8 cellular contexts compared by ENCODE assay signal in the genomic region with DNA sequence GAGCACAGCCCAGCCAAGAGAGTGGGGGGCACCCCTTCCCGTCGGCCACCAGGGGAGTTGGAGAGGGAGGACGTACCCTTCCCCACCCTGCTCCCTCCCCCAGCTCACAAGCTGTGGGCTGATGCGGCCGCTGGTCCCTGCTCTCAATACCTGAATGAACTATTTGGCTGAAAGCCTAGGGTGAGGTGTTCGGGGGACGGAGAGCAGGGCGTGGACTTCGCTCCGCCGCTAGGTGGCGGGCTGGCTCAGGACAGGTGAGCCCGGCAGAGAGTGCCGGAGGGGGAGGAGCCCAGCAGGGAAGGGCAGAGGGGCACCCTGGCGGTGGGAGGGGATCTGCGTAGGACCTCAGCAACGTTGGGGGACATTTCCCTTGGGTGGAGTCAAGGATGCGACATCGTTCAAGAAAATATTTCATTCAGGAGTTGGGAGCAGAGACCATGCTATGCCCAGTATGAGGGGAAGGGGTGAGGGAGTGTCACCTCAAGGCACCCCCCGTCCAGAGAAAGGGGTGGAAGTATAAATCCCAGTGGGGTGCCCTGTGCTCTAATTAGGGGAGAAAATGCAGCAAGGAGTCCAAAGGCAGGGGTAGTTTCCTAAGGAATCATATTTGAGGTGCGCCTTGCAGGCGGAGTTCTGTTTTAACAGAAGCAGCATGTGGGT. TPM values are rescaled to one million over a fixed set of nuclear protein-coding genes. Genes with fewer than 3 reads are reported as not detected.
DNase-seq lines count a peak whose midpoint lies in the region; ATAC-seq and TF ChIP-seq lines count a peak whose summit lies in the region.

No MANE protein-coding gene starts in this region.

- no peak overlapping the region for H3K4me3 ChIP-seq in OCI-LY7 (ENCODE audit: low read depth, low read length, poor library complexity, severe bottlenecking)
- no peak overlapping the region for H3K4me3 ChIP-seq in left ventricle myocardium inferior
- peak overlapping the region in 1 of 8 donors; percentile 28 for H3K4me3 ChIP-seq in spleen
- no peak overlapping the region for H3K4me3 ChIP-seq in coronary artery

- POLR2A ChIA-PET in OCI-LY7 (lab: Charles Lee): no interaction called here

- TF ChIP-seq POLR2A in spleen (IDR thresholded peaks at IDR 0.05): no peak

- peak; percentile 89 for TF ChIP-seq CTCF in OCI-LY7 (conservative IDR thresholded peaks at IDR 0.05; ENCODE audit: low read length)
- TF ChIP-seq CTCF in left ventricle myocardium inferior (IDR thresholded peaks at IDR 0.05; ENCODE audit: borderline replicate concordance): peak; percentile 66
- TF ChIP-seq CTCF in spleen (IDR thresholded peaks at IDR 0.05 in 8 of 11, conservative IDR thresholded peaks at IDR 0.05 in 3 of 11): peak in 10 of 11 experiments; percentile 17 to 85 (median 60)
- TF ChIP-seq CTCF in coronary artery (IDR thresholded peaks at IDR 0.05): no peak

- no peak for ATAC-seq in HG03095 (IDR thresholded peaks at IDR 0.05; ENCODE audit: unreplicated experiment)

- WGBS in spleen, 5 donors: 9 to 11% (median 10%) methylated on average over 22 of the region's 22 CpGs

- no peaks in the 10 kb centered on the region for H3K9me2 ChIP-seq in OCI-LY7 (ENCODE audit: insufficient read depth, low read length)

- H3K27ac ChIP-seq in OCI-LY7 (ENCODE audit: low read depth, low read length, poor library complexity, severe bottlenecking) (no peak overlapping the region), left ventricle myocardium inferior (replicated peaks) (no peak overlapping the region), spleen (no peak overlapping the region), coronary artery (no peak overlapping the region)

- no peak overlapping the region for H2AFZ ChIP-seq in OCI-LY7 (ENCODE audit: low read length)

- intact Hi-C loops in OCI-LY7 (cut with micrococcal nuclease; ENCODE audit: unreplicated experiment): no loop called here
- intact Hi-C loops in left ventricle myocardium inferior (cut with micrococcal nuclease): no loop called here
- intact Hi-C loops in spleen (cut with DNase I; ENCODE audit: low total_unique reads): no loop called here

- DNase-seq in G401 (ENCODE audit: low spot score) (peak; percentile 81), HT1080 (ENCODE audit: low read depth) (peak; percentile 26), OCI-LY7 (ENCODE audit: low spot score) (peak; percentile 69), left ventricle myocardium inferior (no peak), spleen (peak; percentile 79), coronary artery (ENCODE audit: low spot score) (no peak)
- peak; percentile 53 for DNase-seq in activated T-helper 9 cell treated with anti-CD3 and anti-CD28 coated beads, Interleukin-2, amount 50 U/mL, for 16 hours (ENCODE audit: low read depth)

- H3K27me3 ChIP-seq in left ventricle myocardium inferior (ENCODE audit: low read depth) (peaks cover 87% of the 10 kb centered on the region), spleen (replicated peaks in 1 of 7) (peaks cover 0 to 40% (median 16%) of the 10 kb centered on the region in 7 donors)

- CTCF ChIA-PET in OCI-LY7 (lab: Charles Lee; ENCODE audit: unreplicated experiment): no interaction called here

- H3K36me3 ChIP-seq in OCI-LY7 (ENCODE audit: insufficient read depth, low read length): no peaks in the 10 kb centered on the region
- H3K36me3 ChIP-seq in left ventricle myocardium inferior: no peaks in the 10 kb centered on the region
- H3K36me3 ChIP-seq in spleen: no peaks in the 10 kb centered on the region

- no TSS peak for BruUV-seq in OCI-LY7 (replicated peaks; lab: Mats Ljungman, UMichigan)

- in situ Hi-C loops in G401 (cut with HindIII; ENCODE audit: low sequenced_read_pairs): no loop called here

- H3K4me2 ChIP-seq in OCI-LY7 (ENCODE audit: low read length): no peak overlapping the region

- no peaks in the 10 kb centered on the region for H3K4me1 ChIP-seq in OCI-LY7 (ENCODE audit: insufficient read depth, low read length, poor library complexity, severe bottlenecking)
- H3K4me1 ChIP-seq in left ventricle myocardium inferior: no peaks in the 10 kb centered on the region
- H3K4me1 ChIP-seq in spleen: peaks cover 0 to 9% (median 5%) of the 10 kb centered on the region in 6 donors

- no peaks in the 10 kb centered on the region for H3K79me2 ChIP-seq in OCI-LY7 (ENCODE audit: insufficient read depth, low read depth, low read length)

- no peaks in the 10 kb centered on the region for H3K9me3 ChIP-seq in OCI-LY7 (ENCODE audit: low read length)
- H3K9me3 ChIP-seq in left ventricle myocardium inferior (replicated peaks): no peaks in the 10 kb centered on the region
- no peaks in the 10 kb centered on the region for H3K9me3 ChIP-seq in spleen

- no peaks in the 10 kb centered on the region for H4K20me1 ChIP-seq in OCI-LY7 (ENCODE audit: insufficient read depth, low read length)

RNA-seq across cellular contexts. Expression of a gene that starts 12.0 kb away (rescaled TPM):
- total RNA-seq in G401 (2014; rRNA removed; shearing (Covaris generic)): 0.06 and 3.5 TPM in 2 replicates
- total RNA-seq in HT1080 (2014; rRNA removed; shearing (Covaris generic)): not detected in 2 replicates
- not detected in 2 replicates for polyA plus RNA-seq in HT1080 (2015; cell fraction: cytosol; rRNA removed)
- not detected in 2 replicates for polyA plus RNA-seq in HT1080 (2015; cell fraction: nucleus; rRNA removed)
- total RNA-seq in OCI-LY7 (2014; rRNA removed; shearing (Covaris generic)): not detected in 2 replicates
- total RNA-seq in OCI-LY7 (2022): not detected in 2 replicates
- total RNA-seq in left ventricle myocardium inferior: not detected
- total RNA-seq in spleen: 1 to 10 TPM in 1 of 7 donors, under 1 TPM in 1, not detected in 5; 0.67 to 1.4 TPM
- under 1 TPM; 0.05 to 0.38 (median 0.13) TPM for polyA plus RNA-seq in spleen

RNA-seq across cellular contexts. Expression of a gene that starts 18.7 kb away (rescaled TPM):
- not detected in 2 replicates for total RNA-seq in G401 (2014; rRNA removed; shearing (Covaris generic))
- 0.70 and 0.87 TPM in 2 replicates for total RNA-seq in HT1080 (2014; rRNA removed; shearing (Covaris generic))
- 0.73 and 2.6 TPM in 2 replicates for polyA plus RNA-seq in HT1080 (2015; cell fraction: cytosol; rRNA removed)
- 0.32 TPM in 1 of 2 replicates, not detected in the other for polyA plus RNA-seq in HT1080 (2015; cell fraction: nucleus; rRNA removed)
- 2.3 TPM in 1 of 2 replicates, not detected in the other for total RNA-seq in OCI-LY7 (2014; rRNA removed; shearing (Covaris generic))
- total RNA-seq in OCI-LY7 (2022) (1.9 and 2.0 TPM in 2 replicates), left ventricle myocardium inferior (0.58 TPM), spleen (not detected)
- polyA plus RNA-seq in spleen: 1 to 10 TPM in 2 of 3 donors, under 1 TPM in 1; 0.41 to 1.4 (median 1.3) TPM

RNA-seq across cellular contexts. Expression of a gene that starts 18.9 kb away (rescaled TPM):
- 936 and 1,057 TPM in 2 replicates for total RNA-seq in G401 (2014; rRNA removed; shearing (Covaris generic))
- total RNA-seq in HT1080 (2014; rRNA removed; shearing (Covaris generic)): 450 and 472 TPM in 2 replicates
- polyA plus RNA-seq in HT1080 (2015; cell fraction: cytosol; rRNA removed): 277 and 281 TPM in 2 replicates
- polyA plus RNA-seq in HT1080 (2015; cell fraction: nucleus; rRNA removed): 379 and 431 TPM in 2 replicates
- total RNA-seq in OCI-LY7 (2014; rRNA removed; shearing (Covaris generic)): 385 and 407 TPM in 2 replicates
- 321 and 387 TPM in 2 replicates for total RNA-seq in OCI-LY7 (2022)
- 123 TPM for total RNA-seq in left ventricle myocardium inferior
- total RNA-seq in spleen: 100 to 1,000 TPM in 5 of 7 donors, 10 to 100 TPM in 2; 83.9 to 129 (median 104) TPM
- polyA plus RNA-seq in spleen: 100 to 1,000 TPM in 2 of 3 donors, 10 to 100 TPM in 1; 73.7 to 113 (median 106) TPM

RNA-seq across cellular contexts. Expression of a gene that starts 57.9 kb away (rescaled TPM):
- total RNA-seq in G401 (2014; rRNA removed; shearing (Covaris generic)): not detected in 2 replicates
- not detected in 2 replicates for total RNA-seq in HT1080 (2014; rRNA removed; shearing (Covaris generic))
- not detected in 2 replicates for polyA plus RNA-seq in HT1080 (2015; cell fraction: cytosol; rRNA removed)
- not detected in 2 replicates for polyA plus RNA-seq in HT1080 (2015; cell fraction: nucleus; rRNA removed)
- 0.63 and 1.2 TPM in 2 replicates for total RNA-seq in OCI-LY7 (2014; rRNA removed; shearing (Covaris generic))
- 0.59 TPM in 1 of 2 replicates, not detected in the other for total RNA-seq in OCI-LY7 (2022)
- not detected for total RNA-seq in left ventricle myocardium inferior
- not detected for total RNA-seq in spleen
- polyA plus RNA-seq in spleen: not detected

Comparison
In these comparisons a context has a peak if more than half of its experiments do, and no peak if none do; other contexts are left out.
1. DNase-seq: peak in G401 (single experiment), HT1080 (single experiment), OCI-LY7 (single experiment), activated T-helper 9 cell treated with anti-CD3 and anti-CD28 coated beads, Interleukin-2, amount 50 U/mL, for 16 hours (single experiment) and spleen (single experiment); none in left ventricle myocardium inferior (single experiment) and coronary artery (single experiment).